8 cellular contexts compared by ENCODE assay signal in the genomic region with DNA sequence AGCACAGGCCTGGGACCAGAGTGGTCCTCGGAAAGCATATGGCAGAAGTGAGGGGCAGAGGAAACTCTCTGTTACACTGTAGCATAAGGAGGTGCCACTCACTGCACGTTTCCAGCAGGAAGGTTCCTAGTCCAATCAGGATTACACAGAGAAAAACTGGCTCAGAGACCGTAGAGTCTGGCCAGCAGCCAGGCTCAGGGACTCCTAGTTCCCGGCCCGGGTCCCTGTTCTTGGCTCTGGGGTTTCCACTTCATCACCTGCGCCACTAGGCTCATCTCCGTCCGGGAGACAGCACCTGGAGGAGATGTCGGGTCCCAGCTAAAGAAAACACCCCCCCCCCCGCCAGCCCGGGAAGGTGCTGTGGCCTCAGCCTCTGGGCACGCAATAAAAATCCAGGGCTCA. TPM values are rescaled to one million over a fixed set of nuclear protein-coding genes. Genes with fewer than 3 reads are reported as not detected.
DNase-seq lines count a peak whose midpoint lies in the region; ATAC-seq, FAIRE-seq and TF ChIP-seq lines count a peak whose summit lies in the region.

No MANE protein-coding gene starts in this region.

- peaks cover 0 to 3% (median 3%) of the 10 kb centered on the region in 3 donors for H3K27me3 Mint-ChIP-seq in CD14-positive monocyte (ENCODE audit: low read depth in 3 of 3)
- H3K27me3 Mint-ChIP-seq in WTC11 (ENCODE audit: low read depth): peaks cover 10% of the 10 kb centered on the region
- no peaks in the 10 kb centered on the region for H3K27me3 Mint-ChIP-seq in osteocyte (ENCODE audit: unreplicated experiment)

- no peak for FAIRE-seq in HTR-8/SVneo (lab: Jason Lieb, UNC)

- POLR2A ChIA-PET in WTC11 (lab: Charles Lee): interaction anchor here (0.7 kb wide), 1 partner anchor 20 kb away, joined by 3 read pairs; no protein-coding TSS in a partner anchor

- H3K4me1 Mint-ChIP-seq in CD14-positive monocyte (peaks cover 27% of the 10 kb centered on the region), WTC11 (peaks cover 24% of the 10 kb centered on the region), osteocyte (ENCODE audit: unreplicated experiment) (peaks cover 20% of the 10 kb centered on the region)

- H3K4me3 Mint-ChIP-seq in CD14-positive monocyte (peak overlapping the region; percentile 73 to 74), WTC11 (peak overlapping the region; percentile 78), osteocyte (ENCODE audit: unreplicated experiment) (peak overlapping the region; percentile 74)

- DNase-seq in CD14-positive monocyte (ENCODE audit: low spot score): no peak
- DNase-seq in HTR-8/SVneo (ENCODE audit: insufficient read length, low spot score): peak; percentile 27
- no peak for DNase-seq in WTC11 (ENCODE audit: low spot score)
- DNase-seq in globus pallidus (ENCODE audit: low spot score): peak; percentile 7
- DNase-seq in osteocyte (ENCODE audit: extremely low spot score, unreplicated experiment): no peak
- DNase-seq in CD1c-positive myeloid dendritic cell (ENCODE audit: extremely low spot score): no peak
- DNase-seq in germinal center (ENCODE audit: low spot score): no peak

- no peak for TF ChIP-seq CTCF in CD14-positive monocyte (IDR thresholded peaks at IDR 0.05)
- no peak for TF ChIP-seq CTCF in WTC11 (IDR thresholded peaks at IDR 0.05)
- TF ChIP-seq CTCF in osteocyte (IDR thresholded peaks at IDR 0.05): no peak

- peak; percentile 2; the same call in 1 of the 2 replicates for ATAC-seq in WTC11
- ATAC-seq in HG03139 (IDR thresholded peaks at IDR 0.05; ENCODE audit: unreplicated experiment): no peak

- H3K27ac Mint-ChIP-seq in CD14-positive monocyte (peak overlapping the region in 2 of 7 donors; percentile 23 to 41), WTC11 (no peak overlapping the region), osteocyte (ENCODE audit: unreplicated experiment) (peak overlapping the region; percentile 47)

- CTCF ChIA-PET in WTC11 (lab: Charles Lee): interaction anchor here (0.6 to 4.9 kb wide), 8 partner anchors 10 to 211 kb away, joined by 3 to 85 read pairs (median 4); no protein-coding TSS in a partner anchor

- intact Hi-C loops in CD14-positive monocyte (cut with micrococcal nuclease): loop anchor here in 1 of 2 donors (5.0 kb wide), 1 partner anchor 34 kb away; a partner anchor contains a TSS

- H3K36me3 Mint-ChIP-seq in CD14-positive monocyte (peaks cover 8 to 17% of the 10 kb centered on the region in 2 donors), WTC11 (peaks cover 10% of the 10 kb centered on the region), osteocyte (ENCODE audit: unreplicated experiment) (peaks cover 2% of the 10 kb centered on the region)

- H3K9me3 Mint-ChIP-seq in CD14-positive monocyte: peaks cover 0 to 6% (median under 1%) of the 10 kb centered on the region in 7 donors
- H3K9me3 Mint-ChIP-seq in WTC11: no peaks in the 10 kb centered on the region
- H3K9me3 Mint-ChIP-seq in osteocyte (ENCODE audit: unreplicated experiment): no peaks in the 10 kb centered on the region

TF ChIP-seq in WTC11, 78 proteins besides CTCF, POLR2A, EP300 and RAD21 (continues in another document):
- TF ChIP-seq ELF4 (CRISPR knock-in tag; IDR thresholded peaks at IDR 0.05; ENCODE audit: low read depth) (no peak), NFE2L1 (CRISPR knock-in tag; IDR thresholded peaks at IDR 0.05) (no peak), ATF1 (CRISPR knock-in tag; IDR thresholded peaks at IDR 0.05) (no peak), ZNF317 (CRISPR knock-in tag; IDR thresholded peaks at IDR 0.05; ENCODE audit: borderline replicate concordance, low read depth) (no peak), OVOL2 (CRISPR knock-in tag; IDR thresholded peaks at IDR 0.05; ENCODE audit: borderline replicate concordance) (no peak), EMX1 (CRISPR knock-in tag; IDR thresholded peaks at IDR 0.05) (no peak)
- TF ChIP-seq, protein P1, sequence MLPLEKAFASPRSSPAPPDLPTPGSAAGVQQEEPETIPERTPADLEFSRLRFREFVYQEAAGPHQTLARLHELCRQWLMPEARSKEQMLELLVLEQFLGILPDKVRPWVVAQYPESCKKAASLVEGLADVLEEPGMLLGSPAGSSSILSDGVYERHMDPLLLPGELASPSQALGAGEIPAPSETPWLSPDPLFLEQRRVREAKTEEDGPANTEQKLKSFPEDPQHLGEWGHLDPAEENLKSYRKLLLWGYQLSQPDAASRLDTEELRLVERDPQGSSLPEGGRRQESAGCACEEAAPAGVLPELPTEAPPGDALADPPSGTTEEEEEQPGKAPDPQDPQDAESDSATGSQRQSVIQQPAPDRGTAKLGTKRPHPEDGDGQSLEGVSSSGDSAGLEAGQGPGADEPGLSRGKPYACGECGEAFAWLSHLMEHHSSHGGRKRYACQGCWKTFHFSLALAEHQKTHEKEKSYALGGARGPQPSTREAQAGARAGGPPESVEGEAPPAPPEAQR (CRISPR knock-in tag; IDR thresholded peaks at IDR 0.05): no peak
- TF ChIP-seq, protein P2, sequence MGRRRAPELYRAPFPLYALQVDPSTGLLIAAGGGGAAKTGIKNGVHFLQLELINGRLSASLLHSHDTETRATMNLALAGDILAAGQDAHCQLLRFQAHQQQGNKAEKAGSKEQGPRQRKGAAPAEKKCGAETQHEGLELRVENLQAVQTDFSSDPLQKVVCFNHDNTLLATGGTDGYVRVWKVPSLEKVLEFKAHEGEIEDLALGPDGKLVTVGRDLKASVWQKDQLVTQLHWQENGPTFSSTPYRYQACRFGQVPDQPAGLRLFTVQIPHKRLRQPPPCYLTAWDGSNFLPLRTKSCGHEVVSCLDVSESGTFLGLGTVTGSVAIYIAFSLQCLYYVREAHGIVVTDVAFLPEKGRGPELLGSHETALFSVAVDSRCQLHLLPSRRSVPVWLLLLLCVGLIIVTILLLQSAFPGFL (CRISPR knock-in tag; IDR thresholded peaks at IDR 0.05; ENCODE audit: borderline replicate concordance): no peak
- TF ChIP-seq, protein P3, sequence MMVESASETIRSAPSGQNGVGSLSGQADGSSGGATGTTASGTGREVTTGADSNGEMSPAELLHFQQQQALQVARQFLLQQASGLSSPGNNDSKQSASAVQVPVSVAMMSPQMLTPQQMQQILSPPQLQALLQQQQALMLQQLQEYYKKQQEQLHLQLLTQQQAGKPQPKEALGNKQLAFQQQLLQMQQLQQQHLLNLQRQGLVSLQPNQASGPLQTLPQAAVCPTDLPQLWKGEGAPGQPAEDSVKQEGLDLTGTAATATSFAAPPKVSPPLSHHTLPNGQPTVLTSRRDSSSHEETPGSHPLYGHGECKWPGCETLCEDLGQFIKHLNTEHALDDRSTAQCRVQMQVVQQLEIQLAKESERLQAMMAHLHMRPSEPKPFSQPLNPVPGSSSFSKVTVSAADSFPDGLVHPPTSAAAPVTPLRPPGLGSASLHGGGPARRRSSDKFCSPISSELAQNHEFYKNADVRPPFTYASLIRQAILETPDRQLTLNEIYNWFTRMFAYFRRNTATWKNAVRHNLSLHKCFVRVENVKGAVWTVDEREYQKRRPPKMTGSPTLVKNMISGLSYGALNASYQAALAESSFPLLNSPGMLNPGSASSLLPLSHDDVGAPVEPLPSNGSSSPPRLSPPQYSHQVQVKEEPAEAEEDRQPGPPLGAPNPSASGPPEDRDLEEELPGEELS (CRISPR knock-in tag; IDR thresholded peaks at IDR 0.05): no peak
- TF ChIP-seq, protein P4, sequence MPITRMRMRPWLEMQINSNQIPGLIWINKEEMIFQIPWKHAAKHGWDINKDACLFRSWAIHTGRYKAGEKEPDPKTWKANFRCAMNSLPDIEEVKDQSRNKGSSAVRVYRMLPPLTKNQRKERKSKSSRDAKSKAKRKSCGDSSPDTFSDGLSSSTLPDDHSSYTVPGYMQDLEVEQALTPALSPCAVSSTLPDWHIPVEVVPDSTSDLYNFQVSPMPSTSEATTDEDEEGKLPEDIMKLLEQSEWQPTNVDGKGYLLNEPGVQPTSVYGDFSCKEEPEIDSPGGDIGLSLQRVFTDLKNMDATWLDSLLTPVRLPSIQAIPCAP (CRISPR knock-in tag; IDR thresholded peaks at IDR 0.05): no peak
- TF ChIP-seq, protein P5, sequence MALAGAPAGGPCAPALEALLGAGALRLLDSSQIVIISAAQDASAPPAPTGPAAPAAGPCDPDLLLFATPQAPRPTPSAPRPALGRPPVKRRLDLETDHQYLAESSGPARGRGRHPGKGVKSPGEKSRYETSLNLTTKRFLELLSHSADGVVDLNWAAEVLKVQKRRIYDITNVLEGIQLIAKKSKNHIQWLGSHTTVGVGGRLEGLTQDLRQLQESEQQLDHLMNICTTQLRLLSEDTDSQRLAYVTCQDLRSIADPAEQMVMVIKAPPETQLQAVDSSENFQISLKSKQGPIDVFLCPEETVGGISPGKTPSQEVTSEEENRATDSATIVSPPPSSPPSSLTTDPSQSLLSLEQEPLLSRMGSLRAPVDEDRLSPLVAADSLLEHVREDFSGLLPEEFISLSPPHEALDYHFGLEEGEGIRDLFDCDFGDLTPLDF (CRISPR knock-in tag; IDR thresholded peaks at IDR 0.05): no peak

RNA-seq across cellular contexts. Expression of a gene that starts 1.1 kb away (rescaled TPM):
- polyA plus RNA-seq in CD14-positive monocyte: 10 to 100 TPM; 16.5 to 16.6 TPM
- total RNA-seq in WTC11 (2021) (129 to 134 TPM (median 129 TPM) in 3 replicates), osteocyte (33.7 and 35.6 TPM in 2 replicates)

RNA-seq across cellular contexts. Expression of a gene that starts 34.5 kb away (rescaled TPM):
- 1,000 to 10,000 TPM; 2,230 to 2,663 TPM for polyA plus RNA-seq in CD14-positive monocyte
- total RNA-seq in WTC11 (2021) (21.9 to 28.6 TPM (median 23.8 TPM) in 3 replicates), osteocyte (70.6 and 73.3 TPM in 2 replicates)

RNA-seq across cellular contexts. Expression of a gene that starts 42.7 kb away (rescaled TPM):
- 1 to 10 TPM; 6.8 to 8.9 TPM for polyA plus RNA-seq in CD14-positive monocyte
- total RNA-seq in WTC11 (2021) (16.2 to 18.5 TPM (median 16.6 TPM) in 3 replicates), osteocyte (16.5 and 16.6 TPM in 2 replicates)

Comparison
In these comparisons a context has a peak if more than half of its experiments do, and no peak if none do; other contexts are left out.
1. DNase-seq: peak in HTR-8/SVneo (single experiment) and globus pallidus (single experiment); none in CD14-positive monocyte (single experiment), WTC11 (single experiment), osteocyte (single experiment), CD1c-positive myeloid dendritic cell (single experiment) and germinal center (single experiment).
2. Peak in every context shown above with its lines, with median percentiles within 50 percentile points of each other: H3K4me3 Mint-ChIP-seq.